Comparison of ENCODE assay signal across 8 cellular contexts in the genomic region with DNA sequence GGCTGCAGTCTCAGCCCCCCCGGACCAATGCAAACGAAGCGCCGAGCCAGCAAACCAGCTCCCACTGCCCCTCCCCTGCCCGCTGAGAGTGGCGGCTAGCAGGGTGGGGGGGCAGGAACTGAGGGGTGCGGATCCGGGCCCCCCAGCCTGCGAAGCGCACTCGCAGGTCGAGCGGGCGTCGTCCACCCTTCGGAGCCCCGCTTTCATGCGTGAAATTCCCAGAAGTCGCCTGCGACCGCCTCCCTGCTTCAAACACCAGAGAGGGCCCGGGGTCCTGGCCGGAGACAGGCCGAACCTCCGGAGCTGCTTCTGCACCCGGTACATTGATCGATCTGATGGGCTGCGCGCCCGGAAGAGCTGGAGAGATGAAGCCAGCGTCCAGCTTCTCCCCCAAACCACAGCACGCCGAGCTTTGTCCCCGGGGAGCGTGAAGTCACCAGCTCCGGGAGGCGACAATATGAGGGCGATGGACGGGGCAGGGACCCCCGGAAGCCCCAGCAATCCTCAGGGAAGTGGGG. TPM values are rescaled to one million over a fixed set of nuclear protein-coding genes. Genes with fewer than 3 reads are reported as not detected.
A peak's percentile ranks its signal among the peaks of the same experiment; 100 is the strongest.
DNase-seq lines count a peak whose midpoint lies in the region; ATAC-seq and TF ChIP-seq lines count a peak whose summit lies in the region.

No MANE protein-coding gene starts in this region.

- H3K27ac ChIP-seq in C4-2B, result peak overlapping the region; percentile 95
- peak overlapping the region; percentile 60 for H3K27ac ChIP-seq in GM23248
- H3K27ac ChIP-seq in fibroblast of lung (ENCODE audit: insufficient read depth, low read length), result peak overlapping the region; percentile 17

- no peaks in the 10 kb centered on the region for H4K20me1 ChIP-seq in GM23248 (ENCODE audit: insufficient read depth)
- H4K20me1 ChIP-seq in fibroblast of lung (ENCODE audit: control insufficient read depth, extremely low read depth, insufficient read depth, low read length), result no peaks in the 10 kb centered on the region

- in situ Hi-C loops in GM23248 (cut with MboI), result no loop called here

- peak overlapping the region; percentile 66 to 90 (median 78) for H3K27ac Mint-ChIP-seq in naive thymus-derived CD8-positive, alpha-beta T cell

- H3K4me1 ChIP-seq in GM23248 (ENCODE audit: insufficient read depth) (peaks cover 9% of the 10 kb centered on the region; the same call in 1 of the 2 replicates), fibroblast of lung (ENCODE audit: control insufficient read depth, extremely low read depth, insufficient read depth, low read length) (peaks cover 15% of the 10 kb centered on the region)

- TF ChIP-seq CTCF in C4-2B (conservative IDR thresholded peaks at IDR 0.05), result no peak
- TF ChIP-seq CTCF in fibroblast of lung (conservative IDR thresholded peaks at IDR 0.05 in 1 of 2, IDR thresholded peaks at IDR 0.05 in 1 of 2; ENCODE audit: low read depth in 1 of 2, low read length in 2 of 2), result no peak

- H2AFZ ChIP-seq in GM23248, result peak overlapping the region; percentile 88
- peak overlapping the region; percentile 33 for H2AFZ ChIP-seq in fibroblast of lung (ENCODE audit: low read length)

- POLR2A ChIA-PET in naive thymus-derived CD8-positive, alpha-beta T cell (lab: Charles Lee), result interaction anchor here (0.5 to 14.2 kb wide), 29 partner anchors 8 to 1793 kb away, joined by 3 to 352 read pairs (median 4); a partner anchor contains a TSS

- H3K36me3 ChIP-seq in GM23248 (ENCODE audit: low read depth) (no peaks in the 10 kb centered on the region), fibroblast of lung (ENCODE audit: control insufficient read depth, insufficient read depth, low read length) (peaks cover 10% of the 10 kb centered on the region)

- H3K4me3 ChIP-seq in GM23248 (peak overlapping the region; percentile 78), fibroblast of lung (replicated peaks in 1 of 4; ENCODE audit: control extremely low read depth in 1 of 4, insufficient read depth in 1 of 4, low read depth in 3 of 4, low read length in 4 of 4) (peak overlapping the region; percentile 40 to 69 (median 60))

- H3K4me2 ChIP-seq in GM23248 (ENCODE audit: unreplicated experiment) (peak overlapping the region; percentile 71), fibroblast of lung (ENCODE audit: extremely low read depth, insufficient read depth, low read length) (peak overlapping the region; percentile 87)

- H3K4me3 Mint-ChIP-seq in naive thymus-derived CD8-positive, alpha-beta T cell, result peak overlapping the region; percentile 80 to 92 (median 86)

- H3K9me3 Mint-ChIP-seq in naive thymus-derived CD8-positive, alpha-beta T cell, result no peaks in the 10 kb centered on the region

- peak in 1 of 2 donors; percentile 4 for ATAC-seq in naive thymus-derived CD8-positive, alpha-beta T cell
- ATAC-seq in HG03565 (IDR thresholded peaks at IDR 0.05; ENCODE audit: unreplicated experiment), result no peak

- H3K9me3 ChIP-seq in GM23248 (ENCODE audit: low read depth) (no peaks in the 10 kb centered on the region), fibroblast of lung (ENCODE audit: control insufficient read depth, insufficient read depth, low read depth, low read length) (no peaks in the 10 kb centered on the region)

- no peaks in the 10 kb centered on the region for H3K9me2 ChIP-seq in GM23248 (ENCODE audit: insufficient read depth)

- H3K9ac ChIP-seq in GM23248 (peak overlapping the region; percentile 79), fibroblast of lung (ENCODE audit: insufficient read depth, low read length) (peak overlapping the region; percentile 48)

- DNase-seq in GM23248 (peak; percentile 70), NCI-H526 treated with DMSO at 0.1 percent for 48 hours (lab: John Stamatoyannopoulos, UW) (peak; percentile 54), fibroblast of lung (ENCODE audit: low read depth in 2 of 2) (peak; percentile 58 to 61), ureter (ENCODE audit: low spot score) (peak; percentile 70)
- DNase-seq in activated T-cell treated with anti-CD3 and anti-CD28 coated beads, Interleukin-2, amount 50 U/mL, for 1 hour, result peak; percentile 49
- DNase-seq in naive thymus-derived CD8-positive, alpha-beta T cell, result peak in 9 of 10 donors; percentile 34 to 82 (median 42)

- peaks cover 5% of the 10 kb centered on the region; the same call in 1 of the 2 replicates for H3F3A ChIP-seq in GM23248 (ENCODE audit: insufficient read depth)

- WGBS in GM23248 (ENCODE audit: low coverage in 1 of 2, low lambda C conversion rate in 2 of 2, missing lambda C conversion rate in 2 of 2), 2 experiments, result 2% methylated on average over 30 to 33 of the region's 40 CpGs

- peaks cover 0 to 19% (median 5%) of the 10 kb centered on the region in 3 donors for H3K36me3 Mint-ChIP-seq in naive thymus-derived CD8-positive, alpha-beta T cell

- peaks cover 19 to 44% (median 40%) of the 10 kb centered on the region in 4 donors for H3K4me1 Mint-ChIP-seq in naive thymus-derived CD8-positive, alpha-beta T cell

- no peaks in the 10 kb centered on the region for H3K27me3 Mint-ChIP-seq in naive thymus-derived CD8-positive, alpha-beta T cell

- H3K27me3 ChIP-seq in GM23248 (replicated peaks; ENCODE audit: insufficient read depth), result no peaks in the 10 kb centered on the region
- peaks cover 3% of the 10 kb centered on the region for H3K27me3 ChIP-seq in fibroblast of lung (ENCODE audit: control insufficient read depth, insufficient read depth, low read length)

- H3K79me2 ChIP-seq in GM23248 (ENCODE audit: insufficient read depth) (no peaks in the 10 kb centered on the region), fibroblast of lung (ENCODE audit: control insufficient read depth, insufficient read depth, low read length) (no peaks in the 10 kb centered on the region)

RNA-seq across cellular contexts. Expression of a gene that starts 0.6 kb away (rescaled TPM):
- total RNA-seq in GM23248 (2014; rRNA removed; shearing (Covaris generic)), result 9.4 and 9.6 TPM in 2 replicates
- polyA plus RNA-seq in GM23248 (2016; fragmentation: Nextera tagmentation; extraction: Ambion mirVana), result 1.3 and 1.6 TPM in 2 replicates
- 14.4 and 15.9 TPM in 2 replicates for total RNA-seq in fibroblast of lung
- 6.1 and 6.7 TPM in 2 replicates for polyA plus RNA-seq in fibroblast of lung
- polyA plus RNA-seq in fibroblast of lung (2012), result 9.2 and 11.5 TPM in 2 replicates
- polyA minus RNA-seq in fibroblast of lung (ENCODE audit: low replicate concordance), result 18.4 and 23.1 TPM in 2 replicates
- total RNA-seq in naive thymus-derived CD8-positive, alpha-beta T cell, result 10 to 100 TPM; 66.9 to 70.6 TPM
- 10 to 100 TPM; 17.8 to 34.2 (median 19.0) TPM for polyA plus RNA-seq in naive thymus-derived CD8-positive, alpha-beta T cell
- 58.5 TPM for total RNA-seq in ureter

RNA-seq across cellular contexts. Expression of a gene that starts 52.6 kb away (rescaled TPM):
- 65.0 and 73.0 TPM in 2 replicates for total RNA-seq in GM23248 (2014; rRNA removed; shearing (Covaris generic))
- polyA plus RNA-seq in GM23248 (2016; fragmentation: Nextera tagmentation; extraction: Ambion mirVana) (79.7 and 81.4 TPM in 2 replicates), fibroblast of lung (76.4 and 91.9 TPM in 2 replicates)
- total RNA-seq in fibroblast of lung (73.2 and 78.8 TPM in 2 replicates), ureter (50.9 TPM)
- polyA plus RNA-seq in fibroblast of lung (2012), result 58.2 and 61.0 TPM in 2 replicates
- 29.3 and 34.1 TPM in 2 replicates for polyA minus RNA-seq in fibroblast of lung (ENCODE audit: low replicate concordance)
- total RNA-seq in naive thymus-derived CD8-positive, alpha-beta T cell, result 100 to 1,000 TPM; 106 to 112 TPM
- 10 to 100 TPM; 82.1 to 92.7 (median 90.8) TPM for polyA plus RNA-seq in naive thymus-derived CD8-positive, alpha-beta T cell

RNA-seq across cellular contexts. Expression of a gene that starts 54.5 kb away (rescaled TPM):
- total RNA-seq in GM23248 (2014; rRNA removed; shearing (Covaris generic)), result 8.3 and 16.1 TPM in 2 replicates
- polyA plus RNA-seq in GM23248 (2016; fragmentation: Nextera tagmentation; extraction: Ambion mirVana) (10.0 and 11.1 TPM in 2 replicates), fibroblast of lung (18.1 and 32.1 TPM in 2 replicates)
- total RNA-seq in fibroblast of lung (32.4 and 81.6 TPM in 2 replicates), ureter (57.8 TPM)
- 15.5 and 25.4 TPM in 2 replicates for polyA plus RNA-seq in fibroblast of lung (2012)
- polyA minus RNA-seq in fibroblast of lung (ENCODE audit: low replicate concordance), result 6.7 and 11.5 TPM in 2 replicates
- total RNA-seq in naive thymus-derived CD8-positive, alpha-beta T cell, result 100 to 1,000 TPM; 730 to 741 TPM
- 100 to 1,000 TPM; 530 to 963 (median 585) TPM for polyA plus RNA-seq in naive thymus-derived CD8-positive, alpha-beta T cell

Comparison
In these comparisons a context has a peak if more than half of its experiments do, and no peak if none do; other contexts are left out.
1. H3K27ac ChIP-seq: peak in every context shown above with its lines; median percentile 95 in C4-2B; 60 in GM23248; 17 in fibroblast of lung.